In genomic region chr13:19818223-19818842, GRCh38 we compare ENCODE assay signal across 9 cellular contexts. TPM values are rescaled to one million over a fixed set of nuclear protein-coding genes. Genes with fewer than 3 reads are reported as not detected.
DNase-seq lines count a peak whose midpoint lies in the region; ATAC-seq and TF ChIP-seq lines count a peak whose summit lies in the region.
"Had no signal": no experiment of that assay in that cellular context is flagged by ENCODE, and none has a peak within 500 bp of the region (broad histone marks: within the 10 kb centered on the region; RNA-seq: fewer than 3 reads in every experiment).

No MANE protein-coding gene starts in this region.

- H3K9me3 ChIP-seq in Caco-2: no peaks in the 10 kb centered on the region
- H3K9me3 ChIP-seq: breast epithelium had no signal

- TF ChIP-seq CTCF in Caco-2 (IDR thresholded peaks at IDR 0.05; ENCODE audit: insufficient read depth in 1 of 2, low read depth in 1 of 2, low read length in 1 of 2, severe bottlenecking in 1 of 2, unreplicated experiment in 1 of 2) (peak; percentile 36 to 71), astrocyte of the spinal cord (IDR thresholded peaks at IDR 0.05; ENCODE audit: low read depth, low read length) (peak; percentile 60)

- H3K4me1 ChIP-seq in Caco-2: no peaks in the 10 kb centered on the region; the same call in 1 of the 2 replicates
- H3K4me1 ChIP-seq: breast epithelium had no signal

- H3K4me1 Mint-ChIP-seq in Caco-2 (ENCODE audit: low read depth, unreplicated experiment): peaks cover 11% of the 10 kb centered on the region
- H3K4me1 Mint-ChIP-seq in stimulated activated effector memory CD8-positive, alpha-beta T cell treated with anti-CD3 and anti-CD28 coated beads, Interleukin-12 subunit alpha, Interleukin-12 subunit beta, amount 100 ng/mL, for 72 hours: peaks cover 5% of the 10 kb centered on the region

- no peaks in the 10 kb centered on the region for H3K27me3 ChIP-seq in Caco-2 (replicated peaks; ENCODE audit: control insufficient read depth, insufficient read depth, low read length)
- H3K27me3 ChIP-seq: breast epithelium had no signal

- peak; percentile 68 to 75 for DNase-seq in Caco-2
- peak; percentile 10 for DNase-seq in SK-N-DZ (ENCODE audit: low spot score)
- DNase-seq in astrocyte of the spinal cord (ENCODE audit: low read depth, low spot score): peak; percentile 18
- DNase-seq in kidney tubule cell (ENCODE audit: low spot score): peak; percentile 76
- peak; percentile 3 to 52 for DNase-seq in stimulated activated effector memory CD8-positive, alpha-beta T cell treated with anti-CD3 and anti-CD28 coated beads, Interleukin-12 subunit alpha, Interleukin-12 subunit beta, amount 100 ng/mL, for 72 hours (ENCODE audit: low spot score in 2 of 2)
- DNase-seq in AG08395 (ENCODE audit: low spot score): no peak
- DNase-seq in NCI-H2196 treated with DMSO at 0.1 percent for 48 hours (lab: John Stamatoyannopoulos, UW; ENCODE audit: unreplicated experiment): no peak

- H3K36me3 Mint-ChIP-seq in Caco-2 (ENCODE audit: insufficient read depth, unreplicated experiment): peaks cover 29% of the 10 kb centered on the region
- H3K36me3 Mint-ChIP-seq in stimulated activated effector memory CD8-positive, alpha-beta T cell treated with anti-CD3 and anti-CD28 coated beads, Interleukin-12 subunit alpha, Interleukin-12 subunit beta, amount 100 ng/mL, for 72 hours: peaks cover 49% of the 10 kb centered on the region

- no peak overlapping the region for H3K4me3 Mint-ChIP-seq in Caco-2 (ENCODE audit: unreplicated experiment)
- no peak overlapping the region for H3K4me3 Mint-ChIP-seq in stimulated activated effector memory CD8-positive, alpha-beta T cell treated with anti-CD3 and anti-CD28 coated beads, Interleukin-12 subunit alpha, Interleukin-12 subunit beta, amount 100 ng/mL, for 72 hours

- no peaks in the 10 kb centered on the region for H3K27me3 Mint-ChIP-seq in Caco-2 (ENCODE audit: insufficient read depth, unreplicated experiment)

- no peak overlapping the region for H3K4me3 ChIP-seq in Caco-2 (ENCODE audit: low read depth, low read length)
- H3K4me3 ChIP-seq in astrocyte of the spinal cord (ENCODE audit: low read depth, low read length): no peak overlapping the region
- H3K4me3 ChIP-seq: breast epithelium had no signal

- peak overlapping the region; percentile 49 for H3K27ac Mint-ChIP-seq in Caco-2 (ENCODE audit: unreplicated experiment)
- no peak overlapping the region for H3K27ac Mint-ChIP-seq in stimulated activated effector memory CD8-positive, alpha-beta T cell treated with anti-CD3 and anti-CD28 coated beads, Interleukin-12 subunit alpha, Interleukin-12 subunit beta, amount 100 ng/mL, for 72 hours

- H3K36me3 ChIP-seq in Caco-2 (ENCODE audit: control insufficient read depth, insufficient read depth, low read length): no peaks in the 10 kb centered on the region; the same call in 1 of the 2 replicates
- H3K36me3 ChIP-seq: breast epithelium had no signal

- CTCF ChIA-PET in Caco-2 (lab: Charles Lee): interaction anchor here (0.6 to 1.1 kb wide), 4 partner anchors 36 to 109 kb away, joined by 3 to 4 read pairs (median 3); partner anchors contain the start of gene PSPC1

- intact Hi-C loops in Caco-2 (cut with micrococcal nuclease; ENCODE audit: unreplicated experiment): loop anchor here (5.0 kb wide), 1 partner anchor 44 kb away; the partner anchor contains the start of gene ZMYM5

- in situ Hi-C loops in astrocyte of the spinal cord (cut with HindIII; ENCODE audit: low sequenced_read_pairs): no loop called here

- ATAC-seq in stimulated activated effector memory CD8-positive, alpha-beta T cell treated with anti-CD3 and anti-CD28 coated beads, Interleukin-12 subunit alpha, Interleukin-12 subunit beta, amount 100 ng/mL, for 72 hours: peak; percentile 49
- no peak for ATAC-seq in GM18520 (IDR thresholded peaks at IDR 0.05; ENCODE audit: unreplicated experiment)

- no peaks in the 10 kb centered on the region for H3K9me3 Mint-ChIP-seq in Caco-2 (ENCODE audit: unreplicated experiment)
- no peaks in the 10 kb centered on the region for H3K9me3 Mint-ChIP-seq in stimulated activated effector memory CD8-positive, alpha-beta T cell treated with anti-CD3 and anti-CD28 coated beads, Interleukin-12 subunit alpha, Interleukin-12 subunit beta, amount 100 ng/mL, for 72 hours

- no TSS peak for BruUV-seq in Caco-2 (replicated peaks; lab: Mats Ljungman, UMichigan)

- POLR2A ChIA-PET in Caco-2 (lab: Charles Lee): interaction anchor here (0.5 kb wide), 1 partner anchor 45 kb away, joined by 3 read pairs; the partner anchor contains the start of gene ZMYM5

RNA-seq across cellular contexts. Expression of gene PSPC1, which starts 35.6 kb away (rescaled TPM):
- 123 and 124 TPM in 2 replicates for total RNA-seq in Caco-2 (2022)
- 97.4 and 103 TPM in 2 replicates for polyA plus RNA-seq in SK-N-DZ (2014; cell fraction: cytosol; rRNA removed)
- polyA plus RNA-seq in SK-N-DZ (2014; cell fraction: nucleus; rRNA removed): 78.9 and 93.4 TPM in 2 replicates

RNA-seq across cellular contexts. Expression of gene ZMYM5, which starts 45.1 kb away (rescaled TPM):
- 15.5 and 16.7 TPM in 2 replicates for total RNA-seq in Caco-2 (2022)
- 12.2 and 16.0 TPM in 2 replicates for polyA plus RNA-seq in SK-N-DZ (2014; cell fraction: cytosol; rRNA removed)
- polyA plus RNA-seq in SK-N-DZ (2014; cell fraction: nucleus; rRNA removed): 10.6 and 14.0 TPM in 2 replicates

Comparison
In these comparisons a context has a peak if more than half of its experiments do, and no peak if none do; other contexts are left out.
1. DNase-seq: peak in Caco-2 (2 of 2), SK-N-DZ (single experiment), astrocyte of the spinal cord (single experiment), kidney tubule cell (single experiment) and stimulated activated effector memory CD8-positive, alpha-beta T cell treated with anti-CD3 and anti-CD28 coated beads, Interleukin-12 subunit alpha, Interleukin-12 subunit beta, amount 100 ng/mL, for 72 hours (2 of 2); none in AG08395 (single experiment) and NCI-H2196 treated with DMSO at 0.1 percent for 48 hours (single experiment).